18 cellular contexts compared by ENCODE assay signal in the genomic region with DNA sequence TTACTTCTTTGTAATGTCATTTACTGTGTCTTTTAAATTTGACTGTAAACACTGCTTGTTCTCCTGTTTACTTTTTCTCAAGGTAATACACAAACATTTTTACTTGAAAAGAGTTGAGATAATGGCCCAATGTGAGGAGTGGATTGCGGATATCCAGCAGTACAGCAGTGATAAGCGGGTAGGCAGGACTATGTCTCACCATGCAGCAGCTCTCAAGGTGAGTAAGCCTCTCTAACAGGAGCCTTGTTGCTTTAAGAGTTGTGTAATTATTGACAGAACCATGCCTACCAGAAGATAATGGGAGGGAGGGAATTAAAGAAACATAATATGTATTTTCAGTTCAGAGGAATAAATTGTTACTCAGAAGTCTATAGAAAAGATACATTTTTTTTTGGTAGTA. TPM values are rescaled to one million over a fixed set of nuclear protein-coding genes. Genes with fewer than 3 reads are reported as not detected.
DNase-seq lines count a peak whose midpoint lies in the region; ATAC-seq, FAIRE-seq and TF ChIP-seq lines count a peak whose summit lies in the region.
"Had no signal": no experiment of that assay in that cellular context is flagged by ENCODE, and none has a peak within 500 bp of the region (broad histone marks: within the 10 kb centered on the region; RNA-seq: fewer than 3 reads in every experiment).

No MANE protein-coding gene starts in this region.

- FAIRE-seq in K562 (lab: Jason Lieb, UNC): peak; percentile 57
- FAIRE-seq in pancreas (lab: Jason Lieb, UNC): no peak
- FAIRE-seq: A549, G401.6, GM12891, GM19239 had no signal

- no peaks in the 10 kb centered on the region for H3K4me1 Mint-ChIP-seq in CD8-positive, alpha-beta T cell (ENCODE audit: low read depth)
- H3K4me1 Mint-ChIP-seq in MCF 10A (ENCODE audit: insufficient read depth, unreplicated experiment): no peaks in the 10 kb centered on the region

- peaks cover 75% of the 10 kb centered on the region for H3K36me3 Mint-ChIP-seq in CD8-positive, alpha-beta T cell
- peaks cover 93% of the 10 kb centered on the region for H3K36me3 Mint-ChIP-seq in MCF 10A (ENCODE audit: insufficient read depth, unreplicated experiment)

- no peaks in the 10 kb centered on the region; the same call in 1 of the 2 replicates for H4K20me1 ChIP-seq in K562 (replicated peaks; ENCODE audit: control insufficient read depth, insufficient read depth, low read length)

- TF ChIP-seq POLR2A in K562 (conservative IDR thresholded peaks at IDR 0.05) (no peak), esophagus muscularis mucosa (IDR thresholded peaks at IDR 0.05; ENCODE audit: low read depth) (no peak)

- DNase-seq in CD8-positive, alpha-beta T cell: no peak
- peak in 3 of 4 experiments; percentile 20 to 44 (median 43) for DNase-seq in K562 (ENCODE audit: extremely low read depth in 1 of 4, low spot score in 3 of 4)
- no peak for DNase-seq in left colon
- DNase-seq in pancreas: peak in 1 of 6 donors; percentile 22
- no peak for DNase-seq in MCF 10A (ENCODE audit: unreplicated experiment)
- no peak for DNase-seq in esophagus muscularis mucosa (ENCODE audit: extremely low spot score)
- DNase-seq: Calu3, DMS79 treated with DMSO at 0.1 percent for 48 hours, NCI-H1048, NCI-H1694, NCI-H446, PC-3 had no signal

- no peaks in the 10 kb centered on the region for H3K27me3 ChIP-seq in CD8-positive, alpha-beta T cell (ENCODE audit: insufficient read depth, low read length)
- H3K27me3 ChIP-seq in K562 (ENCODE audit: control insufficient read depth in 2 of 2, insufficient read depth in 2 of 2, low read length in 2 of 2) (no peaks in the 10 kb centered on the region), pancreas (no peaks in the 10 kb centered on the region), esophagus muscularis mucosa (no peaks in the 10 kb centered on the region)

- WGBS in K562 (ENCODE audit: insufficient coverage, low coverage, missing lambda C conversion rate): 28% methylated on average over 2 of the region's 2 CpGs
- 34 to 41% methylated on average over 2 of the region's 2 CpGs for WGBS in pancreas, 2 donors
- 98% methylated on average over 2 of the region's 2 CpGs for WGBS in esophagus muscularis mucosa

- H3K27ac Mint-ChIP-seq in CD8-positive, alpha-beta T cell: peak overlapping the region; percentile 22
- no peak overlapping the region for H3K27ac Mint-ChIP-seq in MCF 10A (ENCODE audit: low read depth, unreplicated experiment)

- no peaks in the 10 kb centered on the region for H3K27me3 Mint-ChIP-seq in CD8-positive, alpha-beta T cell (ENCODE audit: low read depth)
- H3K27me3 Mint-ChIP-seq in MCF 10A (ENCODE audit: insufficient read depth, unreplicated experiment): no peaks in the 10 kb centered on the region

- no peak for TF ChIP-seq EP300 in K562 (IDR thresholded peaks at IDR 0.05; ENCODE audit: low read length)
- TF ChIP-seq EP300 in esophagus muscularis mucosa (IDR thresholded peaks at IDR 0.05): no peak

- no peak overlapping the region for H3K9ac ChIP-seq in K562 (ENCODE audit: insufficient read depth in 1 of 2, low read depth in 2 of 2, low read length in 2 of 2)

- CTCF ChIA-PET in CD8-positive, alpha-beta T cell (lab: Charles Lee): no interaction called here
- CTCF ChIA-PET in K562 (lab: Yijun Ruan, JAX; ENCODE audit: low intra/inter-chr PET ratio): no interaction called here
- CTCF ChIA-PET in MCF 10A (lab: Yijun Ruan, JAX): interaction anchor here (0.7 kb wide), 1 partner anchor 107 kb away, joined by 4 read pairs; no protein-coding TSS in a partner anchor

- no peaks in the 10 kb centered on the region for H3K9me3 ChIP-seq in CD8-positive, alpha-beta T cell (ENCODE audit: low read length)
- H3K9me3 ChIP-seq in K562 (replicated peaks; ENCODE audit: control insufficient read depth, insufficient read depth, low read depth, low read length) (no peaks in the 10 kb centered on the region), pancreas (no peaks in the 10 kb centered on the region), esophagus muscularis mucosa (no peaks in the 10 kb centered on the region)
- H3K9me3 ChIP-seq: A549 had no signal

- H3K79me2 ChIP-seq in K562 (ENCODE audit: control insufficient read depth, insufficient read depth, low read length): no peaks in the 10 kb centered on the region

- no peaks in the 10 kb centered on the region for H3K9me1 ChIP-seq in K562 (ENCODE audit: control insufficient read depth, insufficient read depth, low read length)

- H3K27ac ChIP-seq in CD8-positive, alpha-beta T cell (ENCODE audit: low read depth, low read length): no peak overlapping the region
- H3K27ac ChIP-seq in K562 (ENCODE audit: extremely low read depth, low read depth, low read length): 0 out of 3 replicates have a peak overlapping the region, but pooled peaks have one; percentile 10
- H3K27ac ChIP-seq in pancreas: no peak overlapping the region
- no peak overlapping the region for H3K27ac ChIP-seq in esophagus muscularis mucosa (replicated peaks in 1 of 4)
- H3K27ac ChIP-seq: A549 had no signal

- no peak overlapping the region for H3K4me3 ChIP-seq in CD8-positive, alpha-beta T cell (ENCODE audit: low read depth, low read length)
- H3K4me3 ChIP-seq in K562: no peak overlapping the region
- no peak overlapping the region for H3K4me3 ChIP-seq in pancreas
- no peak overlapping the region for H3K4me3 ChIP-seq in esophagus muscularis mucosa
- H3K4me3 ChIP-seq: A549 had no signal

- H3K4me1 ChIP-seq in CD8-positive, alpha-beta T cell (ENCODE audit: insufficient read depth, low read length): no peaks in the 10 kb centered on the region
- H3K4me1 ChIP-seq in K562 (replicated peaks in 1 of 2; ENCODE audit: control insufficient read depth in 2 of 2, insufficient read depth in 2 of 2, low read length in 2 of 2) (peaks cover 0 to 3% of the 10 kb centered on the region in 2 experiments; a peak in 1 of 5 replicates), pancreas (peaks cover 0 to 7% (median 4%) of the 10 kb centered on the region in 3 donors), esophagus muscularis mucosa (no peaks in the 10 kb centered on the region)
- H3K4me1 ChIP-seq: A549 had no signal

- peaks cover 46% of the 10 kb centered on the region for H3K36me3 ChIP-seq in CD8-positive, alpha-beta T cell (ENCODE audit: insufficient read depth, low read length)
- H3K36me3 ChIP-seq in K562 (ENCODE audit: control insufficient read depth, insufficient read depth, low read length): peaks cover 73% of the 10 kb centered on the region
- peaks cover 0 to 13% (median 10%) of the 10 kb centered on the region in 3 donors for H3K36me3 ChIP-seq in pancreas
- H3K36me3 ChIP-seq in esophagus muscularis mucosa: peaks cover 19 to 93% (median 83%) of the 10 kb centered on the region in 4 donors

- no peak for ATAC-seq in CD8-positive, alpha-beta T cell
- peak; percentile 88 for ATAC-seq in K562
- peak; percentile 37 for ATAC-seq in left colon
- peak; percentile 93 to 100 (median 98) for ATAC-seq in pancreas
- no peak for ATAC-seq in HG02642 (IDR thresholded peaks at IDR 0.05; ENCODE audit: poor library complexity, unreplicated experiment)
- ATAC-seq: HCT116, PC-3 had no signal

- H2AFZ ChIP-seq in K562 (ENCODE audit: low read depth, low read length): no peak overlapping the region

- POLR2A ChIA-PET in CD8-positive, alpha-beta T cell (lab: Charles Lee): interaction anchor here (0.5 to 1.0 kb wide), 2 partner anchors 11 to 178 kb away, joined by 3 read pairs; no protein-coding TSS in a partner anchor
- POLR2A ChIA-PET in K562 (lab: Yijun Ruan, JAX) (interaction anchor here (1.7 kb wide), 1 partner anchor 11 kb away, joined by 3 read pairs; no protein-coding TSS in a partner anchor), MCF 10A (lab: Yijun Ruan, JAX) (no interaction called here)

- BruUV-seq in K562 (replicated peaks; lab: Mats Ljungman, UMichigan) (no TSS peak), MCF 10A (replicated peaks; lab: Mats Ljungman, UMichigan) (no TSS peak)

- no peak overlapping the region for H3K4me3 Mint-ChIP-seq in CD8-positive, alpha-beta T cell
- H3K4me3 Mint-ChIP-seq in MCF 10A (ENCODE audit: unreplicated experiment): no peak overlapping the region

- in situ Hi-C loops in K562 (cut with MboI): no loop called here

- no peaks in the 10 kb centered on the region for H3K9me3 Mint-ChIP-seq in CD8-positive, alpha-beta T cell
- H3K9me3 Mint-ChIP-seq in MCF 10A (ENCODE audit: unreplicated experiment): no peaks in the 10 kb centered on the region

- intact Hi-C loops in CD8-positive, alpha-beta T cell (cut with DNase I, micrococcal nuclease): no loop called here
- intact Hi-C loops in K562 (cut with micrococcal nuclease): no loop called here
- intact Hi-C loops in left colon (cut with DNase I, micrococcal nuclease): no loop called here
- intact Hi-C loops in pancreas (cut with DNase I): no loop called here
- intact Hi-C loops in MCF 10A (cut with micrococcal nuclease): loop anchor here (5.0 kb wide), 1 partner anchor 59 kb away; no protein-coding TSS in a partner anchor
- intact Hi-C loops in esophagus muscularis mucosa (cut with DNase I): no loop called here

- TF ChIP-seq CTCF in CD8-positive, alpha-beta T cell (IDR thresholded peaks at IDR 0.05): no peak
- TF ChIP-seq CTCF in K562 (IDR thresholded peaks at IDR 0.05 in 2 of 3, conservative IDR thresholded peaks at IDR 0.05 in 1 of 3; ENCODE audit: insufficient read depth in 2 of 3, low read depth in 1 of 3, low read length in 3 of 3) (no peak), pancreas (IDR thresholded peaks at IDR 0.05) (no peak), MCF 10A (IDR thresholded peaks at IDR 0.05; ENCODE audit: unreplicated experiment) (no peak), esophagus muscularis mucosa (IDR thresholded peaks at IDR 0.05) (no peak)

- no peak for TF ChIP-seq RAD21 in K562 (CRISPR knock-in tag; conservative IDR thresholded peaks at IDR 0.05 in 1 of 2, IDR thresholded peaks at IDR 0.05 in 1 of 2)

- H3K4me2 ChIP-seq in K562 (ENCODE audit: insufficient read depth, low read length): no peak overlapping the region
- H3K4me2 ChIP-seq: A549 had no signal

RNA-seq across cellular contexts. Expression of gene TTC27, which starts 16.5 kb away (rescaled TPM):
- 10 to 100 TPM in 1 of 2 experiments, 1 to 10 TPM in 1; 9.6 to 12.1 TPM for total RNA-seq in CD8-positive, alpha-beta T cell
- 53.1 and 95.8 TPM in 2 replicates for total RNA-seq in K562 (2011; cell fraction: chromatin; rRNA removed; ENCODE audit: low replicate concordance)
- total RNA-seq in K562 (2011; cell fraction: nucleolus; rRNA removed): 29.2 and 30.4 TPM in 2 replicates
- 34.4 and 38.4 TPM in 2 replicates for total RNA-seq in K562 (2011; cell fraction: nucleoplasm; rRNA removed)
- total RNA-seq in K562 (2014; rRNA removed) (46.0 and 48.8 TPM in 2 replicates), K562 (2014; rRNA removed; fragmentation: Illumina TruSeq; extraction: Trizol) (67.9 and 69.2 TPM in 2 replicates), K562 (2015; rRNA removed; fragmentation: Illumina TruSeq; extraction: Trizol) (48.7 and 57.0 TPM in 2 replicates), K562 (2021) (57.3 and 60.0 TPM in 2 replicates), left colon (10 to 100 TPM in 1 of 2 donors, 1 to 10 TPM in 1; 8.9 to 10.7 TPM), pancreas (10 to 100 TPM in 4 of 6 donors, 1 to 10 TPM in 2; 9.0 to 13.3 (median 10.3) TPM), MCF 10A (2022) (21.1 and 29.1 TPM in 2 replicates), esophagus muscularis mucosa (10 to 100 TPM in 3 of 4 donors, 1 to 10 TPM in 1; 9.8 to 13.7 (median 12.3) TPM)
- polyA plus RNA-seq in K562 (2011; rRNA removed) (48.3 and 69.3 TPM in 2 replicates), K562 (2014; fragmentation: Illumina TruSeq; extraction: Trizol) (64.0 and 80.0 TPM in 2 replicates), K562 (2014; fragmentation: Nextera tagmentation; extraction: Ambion mirVana) (10 to 100 TPM; 55.0 to 93.4 TPM), K562 (2014; rRNA removed) (43.5 and 44.3 TPM in 2 replicates), pancreas (1 to 10 TPM; 3.4 to 6.7 TPM)
- polyA plus RNA-seq in K562 (2011; cell fraction: cytosol; rRNA removed): 31.4 and 47.0 TPM in 2 replicates
- polyA plus RNA-seq in K562 (2011; cell fraction: nucleus; rRNA removed): 21.1 and 26.0 TPM in 2 replicates
- polyA plus RNA-seq in K562 (2012): 27.3 and 51.3 TPM in 2 replicates
- 82.7 and 91.2 TPM in 2 replicates for polyA minus RNA-seq in K562 (2011; rRNA and poly(A)+ RNA removed)
- 19.0 and 44.9 TPM in 2 replicates for polyA minus RNA-seq in K562 (2011; cell fraction: cytosol; rRNA and poly(A)+ RNA removed)
- polyA minus RNA-seq in K562 (2011; cell fraction: nucleus; rRNA and poly(A)+ RNA removed): 32.0 and 54.8 TPM in 2 replicates

Comparison
In these comparisons a context has a peak if more than half of its experiments do, and no peak if none do; other contexts are left out.
1. ATAC-seq: peak in K562 (single experiment), left colon (single experiment) and pancreas (4 of 4); none in CD8-positive, alpha-beta T cell (single experiment) and HG02642 (single experiment).
2. DNase-seq: peak in K562 (3 of 4); none in CD8-positive, alpha-beta T cell (0 of 7), left colon (0 of 2), MCF 10A (single experiment) and esophagus muscularis mucosa (single experiment).